In the genomic region with DNA sequence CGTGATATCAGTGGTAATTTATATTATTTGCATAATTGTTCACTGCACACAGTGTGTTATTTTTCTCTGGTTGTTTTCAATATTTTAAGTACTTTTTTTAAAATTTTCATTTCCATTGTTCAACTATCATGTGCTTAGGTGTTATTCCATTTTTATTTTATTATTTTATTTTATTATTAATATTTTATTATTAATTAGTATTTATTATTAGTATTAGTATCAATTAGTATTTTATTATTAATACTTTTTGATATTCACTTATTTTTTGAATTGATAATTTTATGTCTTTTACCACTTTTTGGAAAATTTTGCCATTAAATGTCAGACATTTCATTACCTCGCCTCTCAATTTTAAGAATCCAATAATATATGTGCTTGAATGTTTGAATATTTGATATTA, we compare ENCODE assay signal across 23 cellular contexts.
DNase-seq lines count a peak whose midpoint lies in the region; ATAC-seq, FAIRE-seq and TF ChIP-seq lines count a peak whose summit lies in the region.
"Had no signal": no experiment of that assay in that cellular context is flagged by ENCODE, and none has a peak within 500 bp of the region (broad histone marks: within the 10 kb centered on the region; RNA-seq: fewer than 3 reads in every experiment).

No MANE protein-coding gene starts in this region.

- no peak for ATAC-seq in HG02642 (IDR thresholded peaks at IDR 0.05; ENCODE audit: poor library complexity, unreplicated experiment)
- ATAC-seq: GM23338 had no signal

- peak; percentile 84 for FAIRE-seq in G401.6 (lab: Jason Lieb, UNC)
- FAIRE-seq in TTC549 (lab: Jason Lieb, UNC) = peak; percentile 61
- peak; percentile 89 for FAIRE-seq in frontal cortex (lab: Jason Lieb, UNC)
- FAIRE-seq in small intestine (lab: Jason Lieb, UNC) = peak; percentile 62
- FAIRE-seq: D721Med, GM12891, GM18507, H54 had no signal

- no peaks in the 10 kb centered on the region for H3K4me1 ChIP-seq in small intestine (ENCODE audit: control insufficient read depth in 2 of 2, insufficient read depth in 1 of 2, low read depth in 1 of 2, low read length in 1 of 2)
- H3K4me1 ChIP-seq: BE2C; BLaER1 treated with 17β-estradiol and CSF1 and Interleukin-3, amounts not matched to agents 10 nM and 100 nM; HAP-1 had no signal

- no peak overlapping the region for H3K4me3 ChIP-seq in small intestine (ENCODE audit: low read depth in 1 of 2, low read length in 2 of 2)
- H3K4me3 ChIP-seq: BLaER1 treated with 17β-estradiol and CSF1 and Interleukin-3, amounts not matched to agents 10 nM and 100 nM; GM23338; HAP-1 had no signal

- no peaks in the 10 kb centered on the region for H3K27me3 ChIP-seq in small intestine (ENCODE audit: control insufficient read depth in 2 of 2, insufficient read depth in 2 of 2, low read length in 2 of 2)
- H3K27me3 ChIP-seq: BE2C; BLaER1 treated with 17β-estradiol and CSF1 and Interleukin-3, amounts not matched to agents 10 nM and 100 nM had no signal

- WGBS in small intestine, 3 donors = 65 to 72% (median 65%) methylated on average over 2 of the region's 2 CpGs

- H3K27ac ChIP-seq in small intestine (ENCODE audit: low read depth in 1 of 2, low read length in 1 of 2) = no peak overlapping the region
- H3K27ac ChIP-seq: BLaER1 treated with 17β-estradiol and CSF1 and Interleukin-3, amounts not matched to agents 10 nM and 100 nM had no signal

- H3K9me3 Mint-ChIP-seq in glutamatergic neuron (ENCODE audit: unreplicated experiment) = no peaks in the 10 kb centered on the region
- H3K9me3 Mint-ChIP-seq: GM23338 had no signal

- H3K27ac Mint-ChIP-seq in glutamatergic neuron (ENCODE audit: unreplicated experiment) = no peak overlapping the region
- H3K27ac Mint-ChIP-seq: CD14-positive monocyte; CD4-positive, alpha-beta T cell; CD8-positive, alpha-beta memory T cell; GM23338 had no signal

- H3K36me3 Mint-ChIP-seq in glutamatergic neuron (ENCODE audit: unreplicated experiment) = no peaks in the 10 kb centered on the region
- H3K36me3 Mint-ChIP-seq: CD14-positive monocyte; CD8-positive, alpha-beta memory T cell had no signal

- no peak overlapping the region for H3K4me3 Mint-ChIP-seq in glutamatergic neuron (ENCODE audit: unreplicated experiment)
- H3K4me3 Mint-ChIP-seq: CD14-positive monocyte; CD4-positive, alpha-beta T cell; CD8-positive, alpha-beta memory T cell; GM23338 had no signal

- H3K9me3 ChIP-seq in small intestine (ENCODE audit: control insufficient read depth, low read depth) = no peaks in the 10 kb centered on the region
- H3K9me3 ChIP-seq: BE2C; BLaER1 treated with 17β-estradiol and CSF1 and Interleukin-3, amounts not matched to agents 10 nM and 100 nM; HAP-1 had no signal

- DNase-seq in frontal cortex (ENCODE audit: low spot score in 2 of 2) (no peak), small intestine (no peak), GOT3 (lab: John Stamatoyannopoulos, UW) (no peak), glutamatergic neuron (no peak)
- DNase-seq: 8988T; BE2C; CD4-positive, alpha-beta T cell; CD8-positive, alpha-beta memory T cell; DMS 273 treated with DMSO at 0.1 percent for 48 hours; DMS79; EL; GF-D8 had no signal

- H3K36me3 ChIP-seq in small intestine (ENCODE audit: control insufficient read depth in 2 of 2, insufficient read depth in 2 of 2, low read length in 2 of 2) = no peaks in the 10 kb centered on the region
- H3K36me3 ChIP-seq: BE2C; BLaER1 treated with 17β-estradiol and CSF1 and Interleukin-3, amounts not matched to agents 10 nM and 100 nM; HAP-1 had no signal

- no peak for TF ChIP-seq CTCF in glutamatergic neuron (IDR thresholded peaks at IDR 0.05; ENCODE audit: partially characterized antibody, unreplicated experiment)

- H3K27me3 Mint-ChIP-seq in glutamatergic neuron (ENCODE audit: unreplicated experiment) = no peaks in the 10 kb centered on the region
- H3K27me3 Mint-ChIP-seq: CD4-positive, alpha-beta T cell; CD8-positive, alpha-beta memory T cell had no signal

- peaks cover 2% of the 10 kb centered on the region for H3K4me1 Mint-ChIP-seq in glutamatergic neuron (ENCODE audit: low read depth, unreplicated experiment)
- H3K4me1 Mint-ChIP-seq: CD14-positive monocyte; CD8-positive, alpha-beta memory T cell; GM23338 had no signal
